7 cellular contexts compared by ENCODE assay signal in the genomic region with DNA sequence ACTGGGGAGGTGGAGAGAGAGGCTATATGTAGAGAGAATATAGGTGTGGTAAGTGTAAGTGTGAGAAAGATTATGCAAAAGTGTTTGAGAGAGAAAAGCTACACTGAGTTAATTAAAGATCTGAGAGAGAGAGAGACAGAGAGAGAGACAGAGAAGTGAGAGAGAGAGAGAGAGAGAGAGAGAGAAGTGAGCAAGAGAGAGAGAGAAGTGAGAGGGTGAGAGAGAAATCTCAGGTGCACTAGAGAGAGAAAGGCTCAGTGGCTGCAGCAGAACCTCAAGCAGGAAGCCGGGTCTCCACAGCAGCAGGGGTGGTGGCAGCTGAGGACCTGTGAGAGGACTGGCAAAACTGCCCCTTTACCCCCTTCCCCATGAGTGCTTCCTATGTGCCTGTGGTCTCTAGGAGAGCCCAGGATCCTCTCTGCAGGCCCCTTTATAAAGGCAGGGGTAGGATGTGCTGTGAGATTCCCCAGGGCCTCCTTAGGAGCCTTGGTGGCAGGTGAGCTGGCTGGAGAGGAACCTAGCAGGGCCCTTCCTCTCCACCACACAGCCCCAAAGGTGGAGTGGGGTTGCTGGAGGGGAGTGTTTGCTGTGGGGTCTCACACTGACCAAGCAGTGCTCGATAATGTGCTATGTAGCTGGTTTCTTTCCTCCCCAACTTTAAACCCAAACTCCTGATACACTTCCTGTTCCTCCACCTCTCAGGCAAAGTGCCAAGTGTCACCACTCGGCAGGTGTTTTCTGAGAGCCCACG. TPM values are rescaled to one million over a fixed set of nuclear protein-coding genes. Genes with fewer than 3 reads are reported as not detected.
DNase-seq lines count a peak whose midpoint lies in the region; ATAC-seq and TF ChIP-seq lines count a peak whose summit lies in the region.

No MANE protein-coding gene starts in this region.

- peaks cover 10 to 18% (median 11%) of the 10 kb centered on the region in 3 donors for H3K4me1 Mint-ChIP-seq in IgD-negative memory B cell
- peaks cover 16% of the 10 kb centered on the region for H3K4me1 Mint-ChIP-seq in stimulated activated memory B cell treated with anti-CD40 and anti-IgM and Interleukin-4, amounts not matched to agents 10 μg/mL and 1 μg/mL and 100 μg/mL, for 72 hours

- H3K9me3 Mint-ChIP-seq in IgD-negative memory B cell = no peaks in the 10 kb centered on the region
- H3K9me3 Mint-ChIP-seq in stimulated activated memory B cell treated with anti-CD40 and anti-IgM and Interleukin-4, amounts not matched to agents 10 μg/mL and 1 μg/mL and 100 μg/mL, for 72 hours = no peaks in the 10 kb centered on the region

- no peaks in the 10 kb centered on the region for H3K4me1 ChIP-seq in sigmoid colon

- H3K27ac ChIP-seq in sigmoid colon = no peak overlapping the region

- peak overlapping the region; percentile 6 to 78 (median 32) for H3K4me3 Mint-ChIP-seq in IgD-negative memory B cell
- peak overlapping the region; percentile 24 for H3K4me3 Mint-ChIP-seq in stimulated activated memory B cell treated with anti-CD40 and anti-IgM and Interleukin-4, amounts not matched to agents 10 μg/mL and 1 μg/mL and 100 μg/mL, for 72 hours

- peaks cover 5% of the 10 kb centered on the region for H3K36me3 Mint-ChIP-seq in IgD-negative memory B cell
- peaks cover 15% of the 10 kb centered on the region for H3K36me3 Mint-ChIP-seq in stimulated activated memory B cell treated with anti-CD40 and anti-IgM and Interleukin-4, amounts not matched to agents 10 μg/mL and 1 μg/mL and 100 μg/mL, for 72 hours

- no peak for TF ChIP-seq EP300 in sigmoid colon (IDR thresholded peaks at IDR 0.05)

- ATAC-seq in GM19455 (IDR thresholded peaks at IDR 0.05; ENCODE audit: unreplicated experiment) = peak; percentile 66
- ATAC-seq in stimulated activated memory B cell treated with anti-CD40 and anti-IgM and Interleukin-4, amounts not matched to agents 10 μg/mL and 1 μg/mL and 100 μg/mL, for 72 hours = peak; percentile 85
- ATAC-seq in GM18519 (IDR thresholded peaks at IDR 0.05; ENCODE audit: low FRiP score, unreplicated experiment) = no peak

- no peaks in the 10 kb centered on the region for H3K9me3 ChIP-seq in sigmoid colon

- peak overlapping the region; percentile 47 to 87 (median 82) for H3K27ac Mint-ChIP-seq in IgD-negative memory B cell
- H3K27ac Mint-ChIP-seq in stimulated activated memory B cell treated with anti-CD40 and anti-IgM and Interleukin-4, amounts not matched to agents 10 μg/mL and 1 μg/mL and 100 μg/mL, for 72 hours = peak overlapping the region; percentile 86

- no peak overlapping the region for H3K4me3 ChIP-seq in sigmoid colon

- H3K27me3 Mint-ChIP-seq in IgD-negative memory B cell = no peaks in the 10 kb centered on the region
- no peaks in the 10 kb centered on the region for H3K27me3 Mint-ChIP-seq in stimulated activated memory B cell treated with anti-CD40 and anti-IgM and Interleukin-4, amounts not matched to agents 10 μg/mL and 1 μg/mL and 100 μg/mL, for 72 hours

- no peak for TF ChIP-seq CTCF in sigmoid colon (IDR thresholded peaks at IDR 0.05)

- H3K27me3 ChIP-seq in sigmoid colon = no peaks in the 10 kb centered on the region

- intact Hi-C loops in sigmoid colon (cut with DNase I) = no loop called here

- no peaks in the 10 kb centered on the region for H3K36me3 ChIP-seq in sigmoid colon

- peak; percentile 15 for DNase-seq in activated gamma-delta T cell (lab: John Stamatoyannopoulos, UW)
- DNase-seq in NCI-H748 (lab: John Stamatoyannopoulos, UW; ENCODE audit: unreplicated experiment) = no peak
- DNase-seq in sigmoid colon = no peak

- no peak for TF ChIP-seq POLR2A in sigmoid colon (IDR thresholded peaks at IDR 0.05)

- 23 to 24% methylated on average over 4 of the region's 4 CpGs for WGBS in sigmoid colon, 2 donors

RNA-seq across cellular contexts. Expression of a gene that starts 52.6 kb away (rescaled TPM):
- 1.2 TPM for polyA plus RNA-seq in IgD-negative memory B cell
- 10 to 100 TPM in 1 of 4 donors, 1 to 10 TPM in 3; 1.5 to 12.2 (median 3.6) TPM for total RNA-seq in sigmoid colon
- polyA plus RNA-seq in sigmoid colon = 1 to 10 TPM in 1 of 3 donors, under 1 TPM in 2; under 0.01 to 1.8 (median 0.23) TPM
